ENCODE assay signal across 8 cellular contexts in genomic region chr1:154955718-154956513, GRCh38. TPM values are rescaled to one million over a fixed set of nuclear protein-coding genes. Genes with fewer than 3 reads are reported as not detected.
DNase-seq lines count a peak whose midpoint lies in the region; ATAC-seq and TF ChIP-seq lines count a peak whose summit lies in the region.

TSS of gene PBXIP1 (minus strand) at chr1:154956099. CDS start at chr1:154953721, 2,378 bp downstream.

- TF ChIP-seq CTCF in A673 (conservative IDR thresholded peaks at IDR 0.05; ENCODE audit: low read depth, low read length): peak; percentile 54

- peaks cover 18% of the 10 kb centered on the region for H3K36me3 ChIP-seq in A673 (ENCODE audit: insufficient read depth, low read length, poor library complexity, severe bottlenecking)

- DNase-seq in A673 (ENCODE audit: low spot score) (peak; percentile 96), NCI-H446 (lab: John Stamatoyannopoulos, UW) (peak; percentile 88 to 90), immature natural killer cell (peak; percentile 92 to 93 (median 92))
- peak; percentile 43 to 63 (median 50) for DNase-seq in activated CD4-positive, CD25-positive, alpha-beta regulatory T cell (lab: John Stamatoyannopoulos, UW)
- peak; percentile 92 for DNase-seq in central memory CD4-positive, alpha-beta T cell

- H3K4me3 Mint-ChIP-seq in immature natural killer cell: peak within 1 kb of the TSS; percentile 93 to 97 (median 95)

- CTCF ChIA-PET in A673 (lab: Charles Lee): interaction anchor here (0.5 to 2.4 kb wide), 13 partner anchors 10 to 158 kb away, joined by 3 to 17 read pairs (median 3); partner anchors contain the start of gene SHC1

- no peaks in the 10 kb centered on the region for H3K9me3 ChIP-seq in A673 (ENCODE audit: low read depth, low read length, poor library complexity, severe bottlenecking)

- peaks cover 66 to 68% of the 10 kb centered on the region in 2 donors for H3K4me1 Mint-ChIP-seq in immature natural killer cell

- H3K27ac ChIP-seq in A673 (ENCODE audit: low read depth, low read length, poor library complexity, severe bottlenecking) (peak within 1 kb of the TSS; percentile 77), skin epidermis (peak within 1 kb of the TSS; percentile 44 to 94 (median 79))

- intact Hi-C loops in A673 (cut with micrococcal nuclease; ENCODE audit: unreplicated experiment): no loop called here

- H3K36me3 Mint-ChIP-seq in immature natural killer cell: no peaks in the 10 kb centered on the region

- POLR2A ChIA-PET in A673 (lab: Charles Lee; ENCODE audit: low non-redundant PET): interaction anchor here (0.6 kb wide), 1 partner anchor 20 kb away, joined by 3 read pairs; the partner anchor contains the start of gene PMVK

- peak; percentile 71 for ATAC-seq in GM18868 (IDR thresholded peaks at IDR 0.05; ENCODE audit: unreplicated experiment)
- ATAC-seq in HG03378 (IDR thresholded peaks at IDR 0.05; ENCODE audit: unreplicated experiment): peak; percentile 43

- peaks cover 11 to 13% (median 12%) of the 10 kb centered on the region in 3 donors for H3K27me3 Mint-ChIP-seq in immature natural killer cell (ENCODE audit: low read depth in 3 of 3)

- H3K27me3 ChIP-seq in A673 (replicated peaks; ENCODE audit: insufficient read depth, low read depth, low read length, poor library complexity): no peaks in the 10 kb centered on the region

- H3K4me1 ChIP-seq in A673 (ENCODE audit: insufficient read depth, low read length, poor library complexity, severe bottlenecking): peaks cover 19% of the 10 kb centered on the region

- H3K9me3 Mint-ChIP-seq in immature natural killer cell: no peaks in the 10 kb centered on the region

- H3K27ac Mint-ChIP-seq in immature natural killer cell: peak within 1 kb of the TSS; percentile 92 to 100 (median 98)

- H3K4me3 ChIP-seq in A673 (ENCODE audit: low read depth, low read length, poor library complexity, severe bottlenecking) (peak within 1 kb of the TSS; percentile 51), skin epidermis (peak within 1 kb of the TSS; percentile 40 to 51 (median 46))

- BruUV-seq in A673 (replicated peaks; lab: Mats Ljungman, UMichigan): no TSS peak

RNA-seq across cellular contexts. Expression of gene PBXIP1, which starts in this region (rescaled TPM):
- 12.7 and 20.8 TPM in 2 replicates for total RNA-seq in A673 (2021)
- polyA plus RNA-seq in immature natural killer cell: 100 to 1,000 TPM in 1 of 3 donors, 10 to 100 TPM in 2; 45.1 to 117 (median 94.6) TPM

Comparison
In these comparisons a context has a peak if more than half of its experiments do, and no peak if none do; other contexts are left out.
1. Peak in every context shown above with its lines: DNase-seq, ATAC-seq, H3K4me3 ChIP-seq and H3K27ac ChIP-seq.